In genomic region chr3:72158639-72159005, GRCh38 we compare ENCODE assay signal across 20 cellular contexts.
DNase-seq lines count a peak whose midpoint lies in the region; ATAC-seq lines count a peak whose summit lies in the region.
"Had no signal": no experiment of that assay in that cellular context is flagged by ENCODE, and none has a peak within 500 bp of the region (broad histone marks: within the 10 kb centered on the region; RNA-seq: fewer than 3 reads in every experiment).

No MANE protein-coding gene starts in this region.

- DNase-seq in SHP77 (lab: John Stamatoyannopoulos, UW) (peak; percentile 39 to 43), SHP77 treated with DMSO at 0.1 percent for 48 hours (lab: John Stamatoyannopoulos, UW) (no peak), NCI-H69 (lab: John Stamatoyannopoulos, UW) (peak; percentile 75), epidermal melanocyte (ENCODE audit: insufficient read length, low spot score) (no peak)
- DNase-seq: ACHN; activated CD8-positive, alpha-beta T cell treated with anti-CD3 and anti-CD28 coated beads for 36 hours; activated naive CD4-positive, alpha-beta T cell; adrenal gland; brain microvascular endothelial cell; effector CD8-positive, alpha-beta T cell; mammary epithelial cell; MG63; NCI-H146; NCI-H446 treated with DMSO at 0.1 percent for 48 hours; small intestine had no signal

- ATAC-seq in HG03159 (IDR thresholded peaks at IDR 0.05; ENCODE audit: unreplicated experiment) (peak; percentile 11), HG03378 (IDR thresholded peaks at IDR 0.05; ENCODE audit: unreplicated experiment) (no peak), HG02610 (IDR thresholded peaks at IDR 0.05; ENCODE audit: unreplicated experiment) (no peak), HG02678 (IDR thresholded peaks at IDR 0.05; ENCODE audit: unreplicated experiment) (no peak)
- ATAC-seq: K562 had no signal

Comparison
In these comparisons a context has a peak if more than half of its experiments do, and no peak if none do; other contexts are left out.
1. DNase-seq: peak in SHP77 (2 of 2) and NCI-H69 (single experiment); none in SHP77 treated with DMSO at 0.1 percent for 48 hours (single experiment) and epidermal melanocyte (single experiment).